16 cellular contexts compared by ENCODE assay signal in genomic region chr2:225512873-225513580, GRCh38.
DNase-seq lines count a peak whose midpoint lies in the region; ATAC-seq, FAIRE-seq and TF ChIP-seq lines count a peak whose summit lies in the region.
"Had no signal": no experiment of that assay in that cellular context is flagged by ENCODE, and none has a peak within 500 bp of the region (broad histone marks: within the 10 kb centered on the region; RNA-seq: fewer than 3 reads in every experiment).

No MANE protein-coding gene starts in this region.

- peak overlapping the region; percentile 95 for H3K18ac ChIP-seq in IMR-90 (ENCODE audit: low read depth, low read length)

- H3K27ac ChIP-seq in IMR-90 (ENCODE audit: insufficient read depth, low read length) (peak overlapping the region; percentile 59), K562 (ENCODE audit: extremely low read depth, low read depth, low read length) (no peak overlapping the region), mesodermal cell (ENCODE audit: low read depth, low read length, severe bottlenecking) (peak overlapping the region; percentile 68), tibial artery (no peak overlapping the region)

- H3K9me1 ChIP-seq in IMR-90 (ENCODE audit: insufficient read depth, low read length) (peaks cover 6% of the 10 kb centered on the region; the same call in 1 of the 2 replicates), K562 (ENCODE audit: control insufficient read depth, insufficient read depth, low read length) (no peaks in the 10 kb centered on the region)

- H2BK20ac ChIP-seq in IMR-90 (ENCODE audit: low read depth, low read length): peak overlapping the region; percentile 53

- no peak for TF ChIP-seq EP300 in K562 (IDR thresholded peaks at IDR 0.05; ENCODE audit: low read length)

- H3K4ac ChIP-seq in IMR-90 (ENCODE audit: low read depth, low read length): peak overlapping the region; percentile 82; the same call in 1 of the 2 replicates

- in situ Hi-C loops in Caki2 (cut with HindIII; ENCODE audit: low pct_unique_long_range_greater_than_20kb, low sequenced_read_pairs) (no loop called here), IMR-90 (cut with MboI; ENCODE audit: low sequenced_read_pairs) (no loop called here), K562 (cut with MboI) (no loop called here)

- H2AK5ac ChIP-seq in IMR-90 (ENCODE audit: low read depth, low read length): peak overlapping the region; percentile 45; the same call in 1 of the 2 replicates

- TF ChIP-seq POLR2A in IMR-90 (IDR thresholded peaks at IDR 0.05; ENCODE audit: low read depth, low read length) (no peak), K562 (conservative IDR thresholded peaks at IDR 0.05) (no peak)

- H2AK9ac ChIP-seq in IMR-90 (replicated peaks; ENCODE audit: low read depth, low read length, poor library complexity): no peak overlapping the region

- H2BK120ac ChIP-seq in IMR-90 (ENCODE audit: low read depth, low read length): peak overlapping the region; percentile 77

- peak overlapping the region; percentile 9 to 66; a peak in 1 of 4 replicates for H4K8ac ChIP-seq in IMR-90 (ENCODE audit: low read depth in 2 of 2, low read length in 2 of 2)

- H3K56ac ChIP-seq in IMR-90 (ENCODE audit: extremely low read depth, insufficient read depth, low read length): no peak overlapping the region

- H2BK15ac ChIP-seq in IMR-90 (ENCODE audit: low read depth, low read length): peak overlapping the region; percentile 23; the same call in 1 of the 3 replicates

- dilution Hi-C loops in IMR-90 (cut with HindIII; ENCODE audit: low sequenced_read_pairs, unreplicated experiment): no loop called here

- H3K4me3 ChIP-seq in IMR-90 (ENCODE audit: insufficient read depth, low read depth, low read length): no peak overlapping the region
- no peak overlapping the region for H3K4me3 ChIP-seq in K562
- no peak overlapping the region for H3K4me3 ChIP-seq in mesodermal cell (ENCODE audit: extremely low read depth, insufficient read depth, low read length, poor library complexity, severe bottlenecking)
- no peak overlapping the region for H3K4me3 ChIP-seq in tibial artery

- no peaks in the 10 kb centered on the region for H3K36me3 ChIP-seq in IMR-90 (ENCODE audit: control insufficient read depth, insufficient read depth, low read length)
- H3K36me3 ChIP-seq in K562 (ENCODE audit: control insufficient read depth, insufficient read depth, low read length): no peaks in the 10 kb centered on the region
- no peaks in the 10 kb centered on the region for H3K36me3 ChIP-seq in mesodermal cell (ENCODE audit: control insufficient read depth, insufficient read depth, low read length)
- H3K36me3 ChIP-seq in tibial artery: no peaks in the 10 kb centered on the region

- ATAC-seq in IMR-90 (ENCODE audit: low read depth) (peak; percentile 66), K562 (no peak), Right ventricle myocardium superior (ENCODE audit: poor library complexity) (no peak), HG02852 (IDR thresholded peaks at IDR 0.05; ENCODE audit: unreplicated experiment) (no peak)
- ATAC-seq in stimulated activated naive CD8-positive, alpha-beta T cell treated with anti-CD3 and anti-CD28 coated beads, Interleukin-15, Interleukin-2, amounts not matched to agents 100 U/mL and 50 U/mL, for 24 hours: no peak
- ATAC-seq: HCT116, left ventricle myocardium superior had no signal

- H3K79me1 ChIP-seq in IMR-90 (ENCODE audit: low read depth in 1 of 2, low read length in 2 of 2): no peaks in the 10 kb centered on the region

- H3K4me2 ChIP-seq in IMR-90 (ENCODE audit: low read depth, low read length): peak overlapping the region; percentile 67
- no peak overlapping the region for H3K4me2 ChIP-seq in K562 (ENCODE audit: insufficient read depth, low read length)

- DNase-seq in Caki2 (ENCODE audit: low read depth) (peak; percentile 4), IMR-90 (peak; percentile 82), K562 (ENCODE audit: extremely low read depth in 1 of 4, low spot score in 3 of 4) (no peak), Right ventricle myocardium superior (no peak), tibial artery (no peak)
- no peak for DNase-seq in stimulated activated naive CD8-positive, alpha-beta T cell treated with anti-CD3 and anti-CD28 coated beads, Interleukin-15, Interleukin-2, amounts not matched to agents 100 U/mL and 50 U/mL, for 24 hours
- DNase-seq: activated CD4-positive, alpha-beta T cell treated with anti-CD3 and anti-CD28 coated beads for 1 hour; activated CD8-positive, alpha-beta memory T cell treated with anti-CD3 and anti-CD28 coated beads, Interleukin-2, amount 50 U/mL, for 4 hours; DMS79; left ventricle myocardium superior; NCI-H1092 treated with DMSO at 0.1 percent for 48 hours; NK-92 treated with Interleukin-12 subunit alpha and Interleukin-12 subunit beta, amount 100 ng/mL, for 24 hours; SHP77 had no signal

- 0 out of 2 replicates have a peak overlapping the region, but pooled peaks have one; percentile 61 for H3K23ac ChIP-seq in IMR-90 (ENCODE audit: low read depth, low read length)

- H3K79me2 ChIP-seq in K562 (ENCODE audit: control insufficient read depth, insufficient read depth, low read length): no peaks in the 10 kb centered on the region

- H3K4me1 ChIP-seq in IMR-90 (ENCODE audit: control insufficient read depth, insufficient read depth, low read length): peaks cover 5% of the 10 kb centered on the region
- H3K4me1 ChIP-seq in K562 (replicated peaks in 1 of 2; ENCODE audit: control insufficient read depth in 2 of 2, insufficient read depth in 2 of 2, low read length in 2 of 2): no peaks in the 10 kb centered on the region
- H3K4me1 ChIP-seq in mesodermal cell (ENCODE audit: control insufficient read depth, insufficient read depth, low read length, poor library complexity, severe bottlenecking): peaks cover 13% of the 10 kb centered on the region
- H3K4me1 ChIP-seq in tibial artery: no peaks in the 10 kb centered on the region

- BruUV-seq in IMR-90 (replicated peaks; lab: Mats Ljungman, UMichigan) (no TSS peak), K562 (replicated peaks; lab: Mats Ljungman, UMichigan) (no TSS peak)

- H4K20me1 ChIP-seq in IMR-90 (ENCODE audit: insufficient read depth, low read length) (no peaks in the 10 kb centered on the region), K562 (replicated peaks; ENCODE audit: control insufficient read depth, insufficient read depth, low read length) (no peaks in the 10 kb centered on the region)

- CTCF ChIA-PET in IMR-90 (lab: Yijun Ruan, JAX): interaction anchor here (0.7 kb wide), 1 partner anchor 22 kb away, joined by 3 read pairs; no protein-coding TSS in a partner anchor
- CTCF ChIA-PET in K562 (lab: Yijun Ruan, JAX; ENCODE audit: low intra/inter-chr PET ratio): no interaction called here

- intact Hi-C loops in IMR-90 (cut with micrococcal nuclease): no loop called here
- intact Hi-C loops in K562 (cut with micrococcal nuclease): no loop called here
- intact Hi-C loops in Right ventricle myocardium superior (cut with DNase I): no loop called here
- intact Hi-C loops in tibial artery (cut with DNase I; ENCODE audit: low total_unique reads): no loop called here

- peak overlapping the region; percentile 73 for H4K91ac ChIP-seq in IMR-90 (ENCODE audit: insufficient read depth, low read depth, low read length)

- no CpG with 5 or more reads among the region's 10 CpGs for whole genome bisulfite sequencing in IMR-90 (ENCODE audit: extremely low coverage in 2 of 2, insufficient read length in 1 of 2), 2 experiments
- 9% methylated on average over 5 of the region's 10 CpGs for WGBS in K562 (ENCODE audit: insufficient coverage, low coverage, missing lambda C conversion rate)
- 79 to 94% methylated on average over 6 to 7 of the region's 10 CpGs for WGBS in mesodermal cell (ENCODE audit: insufficient coverage in 2 of 2), 2 experiments

- TF ChIP-seq CTCF in IMR-90 (conservative IDR thresholded peaks at IDR 0.05; ENCODE audit: low read depth, low read length) (no peak), K562 (IDR thresholded peaks at IDR 0.05 in 2 of 3, conservative IDR thresholded peaks at IDR 0.05 in 1 of 3; ENCODE audit: insufficient read depth in 2 of 3, low read depth in 1 of 3, low read length in 3 of 3) (no peak), tibial artery (IDR thresholded peaks at IDR 0.05) (no peak)

- H3K27me3 ChIP-seq in IMR-90 (ENCODE audit: control insufficient read depth, insufficient read depth, low read length) (peaks cover 8% of the 10 kb centered on the region), K562 (ENCODE audit: control insufficient read depth in 2 of 2, insufficient read depth in 2 of 2, low read length in 2 of 2) (no peaks in the 10 kb centered on the region), tibial artery (no peaks in the 10 kb centered on the region)

- H3K9ac ChIP-seq in IMR-90 (ENCODE audit: low read depth, low read length) (no peak overlapping the region), K562 (ENCODE audit: insufficient read depth in 1 of 2, low read depth in 2 of 2, low read length in 2 of 2) (no peak overlapping the region)

- TF ChIP-seq RAD21 in IMR-90 (IDR thresholded peaks at IDR 0.05; ENCODE audit: low read length) (no peak), K562 (CRISPR knock-in tag; conservative IDR thresholded peaks at IDR 0.05 in 1 of 2, IDR thresholded peaks at IDR 0.05 in 1 of 2) (no peak)

- H3K9me3 ChIP-seq in IMR-90 (ENCODE audit: control insufficient read depth, insufficient read depth, low read length) (no peaks in the 10 kb centered on the region), K562 (replicated peaks; ENCODE audit: control insufficient read depth, insufficient read depth, low read depth, low read length) (no peaks in the 10 kb centered on the region), mesodermal cell (ENCODE audit: control insufficient read depth, low read length) (no peaks in the 10 kb centered on the region), tibial artery (no peaks in the 10 kb centered on the region)

- H2BK5ac ChIP-seq in IMR-90 (ENCODE audit: low read depth, low read length, poor library complexity, severe bottlenecking): no peak overlapping the region

- no peak for FAIRE-seq in K562 (lab: Jason Lieb, UNC)

- POLR2A ChIA-PET in IMR-90 (lab: Charles Lee; ENCODE audit: unreplicated experiment): no interaction called here
- POLR2A ChIA-PET in K562 (lab: Yijun Ruan, JAX): no interaction called here

- H3K14ac ChIP-seq in IMR-90 (replicated peaks; ENCODE audit: low read depth, low read length): 0 out of 2 replicates have a peak overlapping the region, but pooled peaks have one; percentile 70

- H2AFZ ChIP-seq in IMR-90 (replicated peaks; ENCODE audit: low read length, poor library complexity) (no peak overlapping the region), K562 (ENCODE audit: low read depth, low read length) (no peak overlapping the region)

- H4K5ac ChIP-seq in IMR-90 (ENCODE audit: low read depth, low read length): peak overlapping the region; percentile 68

TF ChIP-seq in IMR-90, 13 proteins besides CTCF, POLR2A, EP300 and RAD21 (continues in another document):
- TF ChIP-seq MAZ (IDR thresholded peaks at IDR 0.05; ENCODE audit: borderline replicate concordance, low read depth, low read length): no peak
- peak; percentile 50 for TF ChIP-seq FOS (IDR thresholded peaks at IDR 0.05; ENCODE audit: low read depth, low read length)
- TF ChIP-seq MAFK (IDR thresholded peaks at IDR 0.05; ENCODE audit: low read depth, low read length): no peak

TF ChIP-seq in K562, 482 proteins besides CTCF, POLR2A, EP300 and RAD21 (continues in another document):
- no peak for TF ChIP-seq ZNF584 (CRISPR knock-in tag; IDR thresholded peaks at IDR 0.05; ENCODE audit: low read depth)

Comparison
In these comparisons a context has a peak if more than half of its experiments do, and no peak if none do; other contexts are left out.
1. DNase-seq: peak in Caki2 (single experiment) and IMR-90 (single experiment); none in K562 (0 of 4), Right ventricle myocardium superior (single experiment), stimulated activated naive CD8-positive, alpha-beta T cell treated with anti-CD3 and anti-CD28 coated beads, Interleukin-15, Interleukin-2, amounts not matched to agents 100 U/mL and 50 U/mL, for 24 hours (single experiment) and tibial artery (0 of 2).
2. H3K27ac ChIP-seq: peak in IMR-90 (single experiment) and mesodermal cell (single experiment); none in K562 (single experiment) and tibial artery (0 of 2).